Comparison of ENCODE assay signal across 8 cellular contexts in the genomic region with DNA sequence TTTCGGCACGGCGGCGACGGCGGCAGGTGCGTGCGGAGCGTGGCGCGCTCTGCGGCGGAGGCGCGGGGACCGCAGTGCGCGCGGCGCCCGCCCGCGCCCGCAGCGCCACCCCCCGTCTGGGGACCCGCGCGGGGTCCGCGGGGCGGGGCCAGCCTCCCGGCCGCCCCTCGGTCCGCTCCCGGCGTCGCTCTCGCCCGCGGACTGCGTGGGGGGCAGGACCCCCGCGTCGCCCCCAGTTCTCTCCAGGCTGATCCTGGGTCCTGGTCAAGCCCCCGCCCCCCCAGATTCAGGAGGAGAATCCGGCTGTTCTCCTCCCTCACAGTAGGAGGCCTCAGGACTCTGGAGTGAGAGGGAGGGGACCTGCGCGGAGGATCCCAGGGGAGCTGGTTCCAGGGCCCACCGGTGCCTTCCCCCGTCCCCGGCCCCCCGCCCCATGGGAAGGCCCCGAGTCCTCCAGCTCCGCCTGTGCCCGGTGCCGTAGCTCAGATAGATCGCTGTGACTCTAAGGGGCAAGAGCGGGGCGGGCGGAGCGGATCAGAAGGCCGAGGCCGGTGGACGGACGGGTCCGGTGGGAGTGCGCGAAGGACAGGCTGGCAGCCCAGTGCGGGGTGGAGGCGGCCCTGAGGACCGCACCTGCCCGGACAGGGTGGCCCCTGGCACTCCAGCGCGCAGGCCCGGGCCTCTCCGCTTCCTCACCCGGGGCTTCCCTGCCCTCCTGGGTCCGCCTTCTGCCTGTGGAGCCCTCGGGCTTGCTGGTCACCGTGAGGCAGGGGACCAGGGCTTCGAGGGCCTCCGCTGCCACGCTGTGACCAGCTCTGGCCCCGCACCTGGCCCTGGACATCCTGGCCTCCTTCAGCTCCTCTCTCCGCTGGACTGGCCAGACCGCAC. TPM values are rescaled to one million over a fixed set of nuclear protein-coding genes. Genes with fewer than 3 reads are reported as not detected.
DNase-seq lines count a peak whose midpoint lies in the region; ATAC-seq and TF ChIP-seq lines count a peak whose summit lies in the region.

A gene with protein sequence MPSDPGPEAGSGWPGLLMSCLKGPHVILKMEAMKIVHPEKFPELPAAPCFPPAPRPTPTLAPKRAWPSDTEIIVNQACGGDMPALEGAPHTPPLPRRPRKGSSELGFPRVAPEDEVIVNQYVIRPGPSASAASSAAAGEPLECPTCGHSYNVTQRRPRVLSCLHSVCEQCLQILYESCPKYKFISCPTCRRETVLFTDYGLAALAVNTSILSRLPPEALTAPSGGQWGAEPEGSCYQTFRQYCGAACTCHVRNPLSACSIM (minus strand): TSS at position 51 of the 888 bp plus-strand sequence. CDS start 1,028 bp downstream, outside the sequence.

- H3K4me1 ChIP-seq in colonic mucosa (peaks cover 23% of the 10 kb centered on the region), mucosa of descending colon (ENCODE audit: low read depth) (peaks cover 37% of the 10 kb centered on the region)

- H3K36me3 ChIP-seq in colonic mucosa, result no peaks in the 10 kb centered on the region
- no peaks in the 10 kb centered on the region for H3K36me3 ChIP-seq in mucosa of descending colon (ENCODE audit: low read depth)

- TF ChIP-seq CTCF in colonic mucosa (IDR thresholded peaks at IDR 0.05) (no peak), mucosa of descending colon (IDR thresholded peaks at IDR 0.05) (no peak)

- no peaks in the 10 kb centered on the region for H3K36me3 Mint-ChIP-seq in activated naive CD4-positive, alpha-beta T cell treated with anti-CD3 and anti-CD28 coated beads for 36 hours (ENCODE audit: low read depth)

- peak; percentile 19 for ATAC-seq in mucosa of descending colon

- CTCF ChIA-PET in activated naive CD4-positive, alpha-beta T cell treated with anti-CD3 and anti-CD28 coated beads for 36 hours (lab: Charles Lee), result interaction anchor here (1.3 to 2.4 kb wide), 4 partner anchors 14 to 102 kb away, joined by 3 to 17 read pairs (median 4); no protein-coding TSS in a partner anchor

- intact Hi-C loops in activated naive CD4-positive, alpha-beta T cell treated with anti-CD3 and anti-CD28 coated beads for 36 hours (cut with micrococcal nuclease), result loop anchor here (1.0 to 10.0 kb wide), 9 partner anchors 17 to 338 kb away; a partner anchor contains a TSS
- intact Hi-C loops in colonic mucosa (cut with DNase I), result no loop called here
- intact Hi-C loops in mucosa of descending colon (cut with DNase I, micrococcal nuclease), result no loop called here

- H3K27me3 ChIP-seq in colonic mucosa, result no peaks in the 10 kb centered on the region

- H3K9me3 ChIP-seq in colonic mucosa (no peaks in the 10 kb centered on the region), mucosa of descending colon (no peaks in the 10 kb centered on the region)

- peak within 1 kb of the TSS; percentile 70 for H3K4me3 ChIP-seq in colonic mucosa
- H3K4me3 ChIP-seq in mucosa of descending colon, result peak within 1 kb of the TSS; percentile 42

- DNase-seq in activated naive CD4-positive, alpha-beta T cell treated with anti-CD3 and anti-CD28 coated beads for 36 hours, result peak; percentile 36
- no peak for DNase-seq in activated naive CD4-positive, alpha-beta T cell (lab: John Stamatoyannopoulos, UW)
- DNase-seq in NCI-H2171 (lab: John Stamatoyannopoulos, UW) (peak; percentile 44), colonic mucosa (peak; percentile 54), mucosa of descending colon (peak in 2 of 3 donors; percentile 38 to 74), pons (ENCODE audit: low spot score) (no peak), midbrain (lab: John Stamatoyannopoulos, UW) (no peak), ureter (ENCODE audit: low spot score) (no peak)

- peaks cover 5% of the 10 kb centered on the region for H3K4me1 Mint-ChIP-seq in activated naive CD4-positive, alpha-beta T cell treated with anti-CD3 and anti-CD28 coated beads for 36 hours (ENCODE audit: low read depth)

- H3K9ac ChIP-seq in colonic mucosa (ENCODE audit: low read depth in 2 of 2, low read length in 2 of 2), result peak within 1 kb of the TSS; percentile 73 to 79

- no peak within 1 kb of the TSS for H3K27ac Mint-ChIP-seq in activated naive CD4-positive, alpha-beta T cell treated with anti-CD3 and anti-CD28 coated beads for 36 hours

- peak within 1 kb of the TSS; percentile 83 for H3K27ac ChIP-seq in colonic mucosa

- no peaks in the 10 kb centered on the region for H3K9me3 Mint-ChIP-seq in activated naive CD4-positive, alpha-beta T cell treated with anti-CD3 and anti-CD28 coated beads for 36 hours

- H3K27me3 Mint-ChIP-seq in activated naive CD4-positive, alpha-beta T cell treated with anti-CD3 and anti-CD28 coated beads for 36 hours (ENCODE audit: low read depth), result no peaks in the 10 kb centered on the region

- peak within 1 kb of the TSS; percentile 85 for H3K4me3 Mint-ChIP-seq in activated naive CD4-positive, alpha-beta T cell treated with anti-CD3 and anti-CD28 coated beads for 36 hours

RNA-seq across cellular contexts. Expression of the gene that starts here (rescaled TPM):
- 1 to 10 TPM; 4.9 to 5.0 TPM for total RNA-seq in activated naive CD4-positive, alpha-beta T cell treated with anti-CD3 and anti-CD28 coated beads for 36 hours
- 1 to 10 TPM; 6.5 to 9.3 TPM for total RNA-seq in colonic mucosa
- total RNA-seq in mucosa of descending colon, result 1 to 10 TPM; 5.3 to 7.1 (median 5.8) TPM
- total RNA-seq in ureter, result 6.5 TPM

Comparison
In these comparisons a context has a peak if more than half of its experiments do, and no peak if none do; other contexts are left out.
1. DNase-seq: peak in activated naive CD4-positive, alpha-beta T cell treated with anti-CD3 and anti-CD28 coated beads for 36 hours (single experiment), NCI-H2171 (single experiment), colonic mucosa (single experiment) and mucosa of descending colon (2 of 3); none in activated naive CD4-positive, alpha-beta T cell (0 of 4), pons (single experiment), midbrain (single experiment) and ureter (single experiment).